1 cellular context compared by ENCODE assay signal in the genomic region with DNA sequence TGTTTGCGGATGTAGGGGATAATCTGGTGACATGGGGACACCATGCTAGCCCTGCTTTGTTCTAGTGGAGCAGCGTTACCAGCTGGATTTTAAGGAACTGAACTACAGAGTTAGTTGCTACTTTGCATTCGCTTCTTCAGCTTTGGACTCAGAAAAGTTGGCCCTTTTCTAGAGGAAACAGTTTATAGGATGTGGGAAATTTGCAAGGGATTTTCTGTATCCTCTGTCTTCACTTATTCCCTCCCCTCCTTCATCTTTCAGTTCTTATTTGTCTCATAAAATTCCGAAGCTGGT.
TF ChIP-seq lines count a peak whose summit lies in the region.

No MANE protein-coding gene starts in this region.

TF ChIP-seq in H1, 55 proteins besides CTCF, POLR2A, EP300 and RAD21:
- TF ChIP-seq SP2 (IDR thresholded peaks at IDR 0.05; ENCODE audit: low read length) (no peak), POU5F1 (IDR thresholded peaks at IDR 0.05; ENCODE audit: low read depth, low read length) (no peak), TBP (IDR thresholded peaks at IDR 0.05; ENCODE audit: low read depth, low read length) (no peak), CEBPB (IDR thresholded peaks at IDR 0.05; ENCODE audit: low read depth, low read length) (no peak), CREB1 (IDR thresholded peaks at IDR 0.05) (no peak), PHF8 (conservative IDR thresholded peaks at IDR 0.05; ENCODE audit: low read depth, low read length) (no peak), MAFK (IDR thresholded peaks at IDR 0.05; ENCODE audit: low read depth, low read length) (no peak), BCL11A (IDR thresholded peaks at IDR 0.05; ENCODE audit: low read depth in 2 of 2, low read length in 2 of 2) (no peak), TAF1 (IDR thresholded peaks at IDR 0.05; ENCODE audit: low read depth, low read length) (no peak), JUN (IDR thresholded peaks at IDR 0.05; ENCODE audit: low read depth, low read length) (no peak), KDM4A (IDR thresholded peaks at IDR 0.05; ENCODE audit: low read depth, low read length, severe bottlenecking) (no peak), POLR2AphosphoS5 (IDR thresholded peaks at IDR 0.05; ENCODE audit: low read depth, low read length) (no peak), ZNF274 (IDR thresholded peaks at IDR 0.05; ENCODE audit: borderline replicate concordance, extremely low read depth, low read length) (no peak), USF2 (IDR thresholded peaks at IDR 0.05; ENCODE audit: low read length) (no peak), RXRA (IDR thresholded peaks at IDR 0.05; ENCODE audit: insufficient read depth, low read depth, low read length) (no peak), ATF2 (IDR thresholded peaks at IDR 0.05; ENCODE audit: low read length) (no peak), RNF2 (IDR thresholded peaks at IDR 0.05; ENCODE audit: borderline replicate concordance, low read depth, low read length, missing control alignments, poor library complexity, severe bottlenecking) (no peak), SAP30 (IDR thresholded peaks at IDR 0.05; ENCODE audit: insufficient read depth, insufficient replicate concordance, low read length) (no peak), BRCA1 (IDR thresholded peaks at IDR 0.05; ENCODE audit: low read depth, low read length) (no peak)
- TF ChIP-seq, protein P1, sequence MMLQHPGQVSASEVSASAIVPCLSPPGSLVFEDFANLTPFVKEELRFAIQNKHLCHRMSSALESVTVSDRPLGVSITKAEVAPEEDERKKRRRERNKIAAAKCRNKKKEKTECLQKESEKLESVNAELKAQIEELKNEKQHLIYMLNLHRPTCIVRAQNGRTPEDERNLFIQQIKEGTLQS (IDR thresholded peaks at IDR 0.05; ENCODE audit: insufficient read depth, low read depth, low read length): no peak
